Comparison of ENCODE assay signal across 8 cellular contexts in genomic region chr3:111338059-111338698, GRCh38.
DNase-seq lines count a peak whose midpoint lies in the region; ATAC-seq, FAIRE-seq and TF ChIP-seq lines count a peak whose summit lies in the region.

No MANE protein-coding gene starts in this region.

- intact Hi-C loops in adrenal gland (cut with DNase I): no loop called here

- no peak for TF ChIP-seq POLR2A in adrenal gland (IDR thresholded peaks at IDR 0.05)
- TF ChIP-seq POLR2A in GM12892 (IDR thresholded peaks at IDR 0.05; ENCODE audit: low read depth, low read length): no peak

- H3K36me3 ChIP-seq in adrenal gland (replicated peaks in 1 of 2): no peaks in the 10 kb centered on the region
- no peaks in the 10 kb centered on the region for H3K36me3 ChIP-seq in iPS DF 6.9 (ENCODE audit: control insufficient read depth, insufficient read depth, low read length)

- WGBS in adrenal gland, 4 donors: 66 to 74% (median 68%) methylated on average over 4 of the region's 4 CpGs
- WGBS in iPS DF 6.9 (ENCODE audit: insufficient coverage, insufficient read length): no CpG with 5 or more reads among the region's 4 CpGs

- H3K4me1 ChIP-seq in adrenal gland (replicated peaks in 1 of 2) (no peaks in the 10 kb centered on the region), iPS DF 6.9 (ENCODE audit: control insufficient read depth, insufficient read depth, low read length) (no peaks in the 10 kb centered on the region)

- ATAC-seq in HG03378 (IDR thresholded peaks at IDR 0.05; ENCODE audit: unreplicated experiment): peak; percentile 56

- H3K4me3 ChIP-seq in adrenal gland (no peak overlapping the region), iPS DF 6.9 (ENCODE audit: low read length) (no peak overlapping the region)

- no peaks in the 10 kb centered on the region for H3K9me3 ChIP-seq in adrenal gland (replicated peaks in 1 of 3)
- H3K9me3 ChIP-seq in iPS DF 6.9 (ENCODE audit: control insufficient read depth, insufficient read depth, low read length): no peaks in the 10 kb centered on the region

- no peak overlapping the region for H3K27ac ChIP-seq in adrenal gland
- H3K27ac ChIP-seq in iPS DF 6.9 (ENCODE audit: low read length): no peak overlapping the region

- no peaks in the 10 kb centered on the region for H3K27me3 ChIP-seq in adrenal gland
- no peaks in the 10 kb centered on the region for H3K27me3 ChIP-seq in iPS DF 6.9 (ENCODE audit: control insufficient read depth, insufficient read depth, low read length)

- FAIRE-seq in GM12892 (lab: Jason Lieb, UNC): no peak

- DNase-seq in NCI-H1092 treated with DMSO at 0.1 percent for 48 hours (lab: John Stamatoyannopoulos, UW): peak; percentile 16
- no peak for DNase-seq in NCI-H1092 (lab: John Stamatoyannopoulos, UW)
- peak; percentile 72 for DNase-seq in RKO (ENCODE audit: low spot score)
- peak; percentile 59 to 84 (median 71) for DNase-seq in adrenal gland
- DNase-seq in iPS DF 6.9 (ENCODE audit: low read depth, low spot score): peak; percentile 22
- DNase-seq in stimulated activated CD4-positive, alpha-beta T cell treated with anti-CD3 and anti-CD28 coated beads, Interleukin-4, amount 100 ng/mL, for 48 hours (ENCODE audit: low read depth in 2 of 2): peak; percentile 15 to 17
- DNase-seq in GM12892 (ENCODE audit: insufficient read length): no peak

- TF ChIP-seq CTCF in adrenal gland (IDR thresholded peaks at IDR 0.05): peak; percentile 50 to 71 (median 66)

Comparison
In these comparisons a context has a peak if more than half of its experiments do, and no peak if none do; other contexts are left out.
1. DNase-seq: peak in NCI-H1092 treated with DMSO at 0.1 percent for 48 hours (single experiment), RKO (single experiment), adrenal gland (7 of 7), iPS DF 6.9 (single experiment) and stimulated activated CD4-positive, alpha-beta T cell treated with anti-CD3 and anti-CD28 coated beads, Interleukin-4, amount 100 ng/mL, for 48 hours (2 of 2); none in NCI-H1092 (single experiment) and GM12892 (single experiment).